Comparison of ENCODE assay signal across 8 cellular contexts in the genomic region with DNA sequence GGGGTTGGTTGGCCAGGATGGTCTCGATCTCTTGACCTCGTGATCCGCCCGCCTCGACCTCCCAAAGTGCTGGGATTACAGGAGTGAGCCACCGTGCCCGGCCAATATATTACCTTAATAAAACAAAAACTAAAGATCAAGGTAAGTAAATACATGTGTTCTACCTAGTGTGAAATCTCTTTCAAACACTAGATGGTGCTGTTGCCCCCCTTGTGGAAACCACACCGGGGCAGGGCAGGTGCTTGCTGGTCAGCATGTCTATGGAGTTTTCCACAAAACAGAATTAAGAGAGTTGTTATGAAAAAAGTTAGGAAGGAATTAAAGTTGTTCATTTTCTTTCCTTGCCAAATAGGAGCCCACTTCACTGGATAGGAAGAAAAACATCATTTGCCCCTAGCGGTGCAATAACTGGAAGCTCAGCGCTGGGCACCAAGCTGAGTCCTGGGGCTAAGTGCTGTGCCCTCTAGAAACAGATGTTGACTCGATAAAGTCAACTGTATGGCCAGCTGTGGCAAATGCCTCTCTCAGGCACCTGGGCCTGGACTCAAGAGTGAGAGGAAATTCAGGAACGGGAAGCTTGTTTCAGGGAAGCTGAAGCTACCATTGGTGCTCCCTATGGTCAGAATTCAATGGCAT. TPM values are rescaled to one million over a fixed set of nuclear protein-coding genes. Genes with fewer than 3 reads are reported as not detected.
A peak's percentile ranks its signal among the peaks of the same experiment; 100 is the strongest.
DNase-seq lines count a peak whose midpoint lies in the region; ATAC-seq, FAIRE-seq and TF ChIP-seq lines count a peak whose summit lies in the region.

No MANE protein-coding gene starts in this region.

- H3K9me1 ChIP-seq in K562 (ENCODE audit: control insufficient read depth, insufficient read depth, low read length): no peaks in the 10 kb centered on the region

- intact Hi-C loops in HCT116 (cut with micrococcal nuclease) (loop anchor here (1.0 to 5.0 kb wide), 5 partner anchors 22 to 865 kb away; no protein-coding TSS in a partner anchor), K562 (cut with micrococcal nuclease) (loop anchor here (1.0 to 10.0 kb wide), 4 partner anchors 71 to 866 kb away; no protein-coding TSS in a partner anchor)

- TF ChIP-seq POLR2A in HCT116 (IDR thresholded peaks at IDR 0.05; ENCODE audit: borderline replicate concordance, extremely low read depth, insufficient read depth, insufficient read length) (no peak), K562 (conservative IDR thresholded peaks at IDR 0.05) (no peak)

- POLR2A ChIA-PET in HCT116 (lab: Charles Lee) (interaction anchor here (1.1 to 1.9 kb wide), 2 partner anchors 71 to 72 kb away, joined by 3 to 5 read pairs; no protein-coding TSS in a partner anchor), K562 (lab: Yijun Ruan, JAX) (interaction anchor here (1.0 kb wide), 1 partner anchor 72 kb away, joined by 4 read pairs; no protein-coding TSS in a partner anchor)

- RAD21 ChIA-PET in HCT116 (lab: Charles Lee; ENCODE audit: low non-redundant PET in 1 of 2, low total read pairs in 2 of 2, uncharacterized antibody in 2 of 2, unreplicated experiment in 2 of 2): interaction anchor here (0.7 to 1.8 kb wide), 5 partner anchors 21 to 447 kb away, joined by 3 to 22 read pairs (median 4); no protein-coding TSS in a partner anchor

- H3K9me2 ChIP-seq in HCT116 (ENCODE audit: insufficient read depth): no peaks in the 10 kb centered on the region

- DNase-seq in SKM-1 treated with dmso at 0.1 percent for 144 hours (lab: John Stamatoyannopoulos, UW; ENCODE audit: unreplicated experiment) (peak; percentile 7), SKM-1 (lab: John Stamatoyannopoulos, UW; ENCODE audit: unreplicated experiment) (no peak), HCT116 (ENCODE audit: low read depth, low spot score) (peak; percentile 63), M059J (ENCODE audit: low read depth) (peak; percentile 66), T follicular helper cell (ENCODE audit: low read depth) (peak; percentile 28), K562 (ENCODE audit: extremely low read depth in 1 of 4, low spot score in 3 of 4) (peak; percentile 61 to 70 (median 67)), iPS-NIHi7 (ENCODE audit: extremely low spot score) (peak; percentile 66)
- peak in 3 of 4 experiments; percentile 25 to 37 (median 31) for DNase-seq in stimulated activated CD4-positive, alpha-beta T cell treated with anti-CD3 and anti-CD28 coated beads, Interleukin-1b, Interleukin-23, amount 100 ng/mL, for 24 hours (ENCODE audit: low read depth in 4 of 4, low spot score in 1 of 4)

- ATAC-seq in HCT116 (peak; percentile 82), K562 (peak; percentile 96)

- H3K4me2 ChIP-seq in HCT116 (ENCODE audit: low read length) (peak overlapping the region; percentile 42), K562 (ENCODE audit: insufficient read depth, low read length) (no peak overlapping the region)

- TF ChIP-seq RAD21 in HCT116 (IDR thresholded peaks at IDR 0.05; ENCODE audit: low read depth): peak; percentile 98
- peak; percentile 85 to 87 for TF ChIP-seq RAD21 in K562 (CRISPR knock-in tag; conservative IDR thresholded peaks at IDR 0.05 in 1 of 2, IDR thresholded peaks at IDR 0.05 in 1 of 2)

- H3K9ac ChIP-seq in HCT116 (ENCODE audit: low read length) (no peak overlapping the region), K562 (ENCODE audit: insufficient read depth in 1 of 2, low read depth in 2 of 2, low read length in 2 of 2) (no peak overlapping the region)

- H4K20me1 ChIP-seq in HCT116 (ENCODE audit: insufficient read depth) (no peaks in the 10 kb centered on the region), K562 (replicated peaks; ENCODE audit: control insufficient read depth, insufficient read depth, low read length) (no peaks in the 10 kb centered on the region)

- TF ChIP-seq CTCF in HCT116 (IDR thresholded peaks at IDR 0.05 in 2 of 3, conservative IDR thresholded peaks at IDR 0.05 in 1 of 3; ENCODE audit: borderline replicate concordance in 1 of 3, insufficient read depth in 1 of 3, low read depth in 2 of 3, low read length in 2 of 3) (peak; percentile 62 to 95 (median 81); a peak in 5 of 6 replicates), K562 (IDR thresholded peaks at IDR 0.05 in 2 of 3, conservative IDR thresholded peaks at IDR 0.05 in 1 of 3; ENCODE audit: insufficient read depth in 2 of 3, low read depth in 1 of 3, low read length in 3 of 3) (peak; percentile 71 to 81 (median 81))

- BruUV-seq in HCT116 (replicated peaks; lab: Mats Ljungman, UMichigan) (no TSS peak), K562 (replicated peaks; lab: Mats Ljungman, UMichigan) (no TSS peak)

- no peak overlapping the region for H2AFZ ChIP-seq in HCT116 (ENCODE audit: low read depth, low read length, poor library complexity, severe bottlenecking)
- no peak overlapping the region for H2AFZ ChIP-seq in K562 (ENCODE audit: low read depth, low read length)

- peaks cover 0 to under 1% of the 10 kb centered on the region in 2 experiments; a peak in 1 of 4 replicates for H3K4me1 ChIP-seq in HCT116 (ENCODE audit: control insufficient read depth in 1 of 2, insufficient read depth in 2 of 2, low read length in 2 of 2)
- no peaks in the 10 kb centered on the region for H3K4me1 ChIP-seq in K562 (replicated peaks in 1 of 2; ENCODE audit: control insufficient read depth in 2 of 2, insufficient read depth in 2 of 2, low read length in 2 of 2)

- peak; percentile 86 for FAIRE-seq in K562 (lab: Jason Lieb, UNC)

- no peaks in the 10 kb centered on the region for H3K79me2 ChIP-seq in HCT116 (ENCODE audit: insufficient read depth, low read length)
- H3K79me2 ChIP-seq in K562 (ENCODE audit: control insufficient read depth, insufficient read depth, low read length): no peaks in the 10 kb centered on the region

- H3K4me3 ChIP-seq in HCT116 (replicated peaks in 1 of 2; ENCODE audit: low read depth in 1 of 2, low read length in 2 of 2): no peak overlapping the region
- no peak overlapping the region for H3K4me3 ChIP-seq in K562

- CTCF ChIA-PET in HCT116 (lab: Charles Lee) (interaction anchor here (0.9 to 5.7 kb wide), 14 partner anchors 10 to 712 kb away, joined by 3 to 213 read pairs (median 6); no protein-coding TSS in a partner anchor), K562 (lab: Yijun Ruan, JAX; ENCODE audit: low intra/inter-chr PET ratio) (interaction anchor here (0.8 to 2.2 kb wide), 2 partner anchors 71 to 866 kb away, joined by 3 to 23 read pairs; no protein-coding TSS in a partner anchor)

- in situ Hi-C loops in K562 (cut with MboI): loop anchor here (25.0 kb wide), 1 partner anchor 427 kb away; no protein-coding TSS in a partner anchor

- H3K27ac ChIP-seq in HCT116 (ENCODE audit: low read depth, low read length) (no peak overlapping the region), K562 (ENCODE audit: extremely low read depth, low read depth, low read length) (no peak overlapping the region)

- no peak for TF ChIP-seq EP300 in K562 (IDR thresholded peaks at IDR 0.05; ENCODE audit: low read length)

- H3K36me3 ChIP-seq in HCT116 (ENCODE audit: control insufficient read depth in 1 of 2, insufficient read depth in 2 of 2, low read length in 2 of 2): no peaks in the 10 kb centered on the region
- H3K36me3 ChIP-seq in K562 (ENCODE audit: control insufficient read depth, insufficient read depth, low read length): no peaks in the 10 kb centered on the region

- H3K9me3 ChIP-seq in HCT116 (ENCODE audit: control insufficient read depth in 1 of 2, insufficient read depth in 1 of 2, low read depth in 1 of 2, low read length in 2 of 2): no peaks in the 10 kb centered on the region
- no peaks in the 10 kb centered on the region for H3K9me3 ChIP-seq in K562 (replicated peaks; ENCODE audit: control insufficient read depth, insufficient read depth, low read depth, low read length)

- WGBS in K562 (ENCODE audit: insufficient coverage, low coverage, missing lambda C conversion rate): 13% methylated on average over 12 of the region's 12 CpGs

- H3K27me3 ChIP-seq in HCT116 (ENCODE audit: insufficient read depth, low read length): no peaks in the 10 kb centered on the region
- H3K27me3 ChIP-seq in K562 (ENCODE audit: control insufficient read depth in 2 of 2, insufficient read depth in 2 of 2, low read length in 2 of 2): peaks cover 0 to 11% of the 10 kb centered on the region in 2 experiments; a peak in 2 of 5 replicates

RNA-seq across cellular contexts. Expression of gene KCNJ5, which starts 6.3 kb away (rescaled TPM):
- total RNA-seq in HCT116 (2021; ENCODE audit: unreplicated experiment): 0.17 TPM
- 0.62 and 0.65 TPM in 2 replicates for polyA plus RNA-seq in HCT116 (2012)
- not detected in 2 replicates for total RNA-seq in M059J (2014; rRNA removed; shearing (Covaris generic))
- not detected in 2 replicates for total RNA-seq in K562 (2011; cell fraction: chromatin; rRNA removed; ENCODE audit: low replicate concordance)
- not detected in 2 replicates for total RNA-seq in K562 (2011; cell fraction: nucleolus; rRNA removed)
- total RNA-seq in K562 (2011; cell fraction: nucleoplasm; rRNA removed): not detected in 2 replicates
- not detected in 2 replicates for total RNA-seq in K562 (2014; rRNA removed)
- not detected in 2 replicates for total RNA-seq in K562 (2014; rRNA removed; fragmentation: Illumina TruSeq; extraction: Trizol)
- not detected in 2 replicates for total RNA-seq in K562 (2015; rRNA removed; fragmentation: Illumina TruSeq; extraction: Trizol)
- total RNA-seq in K562 (2021): 0.04 and 0.07 TPM in 2 replicates
- not detected in 2 replicates for polyA plus RNA-seq in K562 (2011; rRNA removed)
- polyA plus RNA-seq in K562 (2011; cell fraction: cytosol; rRNA removed): not detected in 2 replicates
- not detected in 2 replicates for polyA plus RNA-seq in K562 (2011; cell fraction: nucleus; rRNA removed)
- polyA plus RNA-seq in K562 (2012): not detected in 2 replicates
- polyA plus RNA-seq in K562 (2014; fragmentation: Illumina TruSeq; extraction: Trizol): not detected in 2 replicates
- not detected for polyA plus RNA-seq in K562 (2014; fragmentation: Nextera tagmentation; extraction: Ambion mirVana)
- polyA plus RNA-seq in K562 (2014; rRNA removed): not detected in 2 replicates
- polyA minus RNA-seq in K562 (2011; rRNA and poly(A)+ RNA removed): not detected in 2 replicates
- polyA minus RNA-seq in K562 (2011; cell fraction: cytosol; rRNA and poly(A)+ RNA removed): not detected in 2 replicates
- polyA minus RNA-seq in K562 (2011; cell fraction: nucleus; rRNA and poly(A)+ RNA removed): not detected in 2 replicates

RNA-seq across cellular contexts. Expression of gene KCNJ1, which starts 17.7 kb away (rescaled TPM):
- total RNA-seq in HCT116 (2021; ENCODE audit: unreplicated experiment) (0.15 TPM), K562 (2014; rRNA removed) (not detected in 2 replicates), K562 (2014; rRNA removed; fragmentation: Illumina TruSeq; extraction: Trizol) (not detected in 2 replicates), K562 (2015; rRNA removed; fragmentation: Illumina TruSeq; extraction: Trizol) (not detected in 2 replicates), K562 (2021) (not detected in 2 replicates)
- 0.05 and 0.17 TPM in 2 replicates for polyA plus RNA-seq in HCT116 (2012)
- total RNA-seq in M059J (2014; rRNA removed; shearing (Covaris generic)): not detected in 2 replicates
- total RNA-seq in K562 (2011; cell fraction: chromatin; rRNA removed; ENCODE audit: low replicate concordance): not detected in 2 replicates
- not detected in 2 replicates for total RNA-seq in K562 (2011; cell fraction: nucleolus; rRNA removed)
- total RNA-seq in K562 (2011; cell fraction: nucleoplasm; rRNA removed): not detected in 2 replicates
- polyA plus RNA-seq in K562 (2011; rRNA removed) (not detected in 2 replicates), K562 (2014; fragmentation: Illumina TruSeq; extraction: Trizol) (not detected in 2 replicates), K562 (2014; fragmentation: Nextera tagmentation; extraction: Ambion mirVana) (not detected), K562 (2014; rRNA removed) (not detected in 2 replicates)
- not detected in 2 replicates for polyA plus RNA-seq in K562 (2011; cell fraction: cytosol; rRNA removed)
- not detected in 2 replicates for polyA plus RNA-seq in K562 (2011; cell fraction: nucleus; rRNA removed)
- polyA plus RNA-seq in K562 (2012): not detected in 2 replicates
- not detected in 2 replicates for polyA minus RNA-seq in K562 (2011; rRNA and poly(A)+ RNA removed)
- not detected in 2 replicates for polyA minus RNA-seq in K562 (2011; cell fraction: cytosol; rRNA and poly(A)+ RNA removed)
- not detected in 2 replicates for polyA minus RNA-seq in K562 (2011; cell fraction: nucleus; rRNA and poly(A)+ RNA removed)

RNA-seq across cellular contexts. Expression of gene TP53AIP1, which starts 57.9 kb away (rescaled TPM):
- total RNA-seq in HCT116 (2021; ENCODE audit: unreplicated experiment) (0.15 TPM), K562 (2014; rRNA removed) (not detected in 2 replicates), K562 (2014; rRNA removed; fragmentation: Illumina TruSeq; extraction: Trizol) (not detected in 2 replicates), K562 (2015; rRNA removed; fragmentation: Illumina TruSeq; extraction: Trizol) (not detected in 2 replicates), K562 (2021) (not detected in 2 replicates)
- 0.05 and 0.09 TPM in 2 replicates for polyA plus RNA-seq in HCT116 (2012)
- not detected in 2 replicates for total RNA-seq in M059J (2014; rRNA removed; shearing (Covaris generic))
- not detected in 2 replicates for total RNA-seq in K562 (2011; cell fraction: chromatin; rRNA removed; ENCODE audit: low replicate concordance)
- total RNA-seq in K562 (2011; cell fraction: nucleolus; rRNA removed): not detected in 2 replicates
- total RNA-seq in K562 (2011; cell fraction: nucleoplasm; rRNA removed): not detected in 2 replicates
- polyA plus RNA-seq in K562 (2011; rRNA removed) (not detected in 2 replicates), K562 (2014; fragmentation: Illumina TruSeq; extraction: Trizol) (not detected in 2 replicates), K562 (2014; fragmentation: Nextera tagmentation; extraction: Ambion mirVana) (not detected), K562 (2014; rRNA removed) (not detected in 2 replicates)
- polyA plus RNA-seq in K562 (2011; cell fraction: cytosol; rRNA removed): not detected in 2 replicates
- polyA plus RNA-seq in K562 (2011; cell fraction: nucleus; rRNA removed): not detected in 2 replicates
- polyA plus RNA-seq in K562 (2012): not detected in 2 replicates
- polyA minus RNA-seq in K562 (2011; rRNA and poly(A)+ RNA removed): not detected in 2 replicates
- polyA minus RNA-seq in K562 (2011; cell fraction: cytosol; rRNA and poly(A)+ RNA removed): not detected in 2 replicates
- polyA minus RNA-seq in K562 (2011; cell fraction: nucleus; rRNA and poly(A)+ RNA removed): not detected in 2 replicates
